ENCODE assay signal across 10 cellular contexts in the genomic region with DNA sequence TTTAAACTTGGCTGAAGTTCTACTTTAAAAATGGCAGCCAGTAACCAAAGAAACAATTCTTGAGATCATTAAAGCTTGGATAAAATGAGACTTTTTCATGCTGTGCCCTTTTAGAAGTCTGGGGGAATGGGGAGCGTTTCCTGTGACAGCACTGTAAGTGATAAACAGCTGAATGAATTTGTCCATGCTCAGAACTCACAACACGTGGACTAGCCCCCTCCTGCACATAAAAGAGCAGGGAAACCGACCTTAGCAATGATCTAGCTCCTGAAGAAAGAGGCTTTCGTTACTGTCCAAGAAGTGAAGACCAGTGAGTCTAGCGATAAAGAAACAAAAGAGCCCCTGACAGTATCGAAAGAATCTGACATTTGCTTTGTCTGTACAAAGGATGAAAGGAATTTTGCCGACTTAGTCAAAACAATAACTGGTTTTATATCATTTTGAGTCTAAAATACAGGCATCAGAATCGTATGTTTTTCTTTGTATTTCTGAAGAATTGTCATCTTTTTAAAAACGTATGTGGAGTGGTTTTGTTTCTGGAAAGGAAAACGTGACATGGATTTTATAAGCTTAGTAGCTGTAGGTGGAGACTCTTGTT.
DNase-seq lines count a peak whose midpoint lies in the region; ATAC-seq and TF ChIP-seq lines count a peak whose summit lies in the region.
"Had no signal": no experiment of that assay in that cellular context is flagged by ENCODE, and none has a peak within 500 bp of the region (broad histone marks: within the 10 kb centered on the region; RNA-seq: fewer than 3 reads in every experiment).

No MANE protein-coding gene starts in this region.

- H3K27ac Mint-ChIP-seq in endodermal cell = no peak overlapping the region
- H3K27ac Mint-ChIP-seq in activated T-helper 1 cell treated with anti-CD3 and anti-CD28 coated beads, Interleukin-12 subunit alpha, Interleukin-12 subunit beta, Interleukin-2, Interleukin-4 antibody, amounts not matched to agents 30 ng/mL and 10 ng/mL and 1 ng/mL, durations not matched to agents 14 hours and 24 hours and 36 hours = no peak overlapping the region
- H3K27ac Mint-ChIP-seq: GM23338 had no signal

- peaks cover 6% of the 10 kb centered on the region for H3K4me1 Mint-ChIP-seq in endodermal cell
- H3K4me1 Mint-ChIP-seq in activated T-helper 1 cell treated with anti-CD3 and anti-CD28 coated beads, Interleukin-12 subunit alpha, Interleukin-12 subunit beta, Interleukin-2, Interleukin-4 antibody, amounts not matched to agents 30 ng/mL and 10 ng/mL and 1 ng/mL, durations not matched to agents 14 hours and 24 hours and 36 hours (ENCODE audit: low read depth) = peaks cover 44% of the 10 kb centered on the region

- H3F3A ChIP-seq in smooth muscle cell (ENCODE audit: low read depth) = peaks cover 5% of the 10 kb centered on the region

- peaks cover 30% of the 10 kb centered on the region for H3K79me2 ChIP-seq in smooth muscle cell (ENCODE audit: low read depth)

- H3K4me1 ChIP-seq in endodermal cell (ENCODE audit: control insufficient read depth, insufficient read depth, low read length) (no peaks in the 10 kb centered on the region), prostate gland (replicated peaks) (no peaks in the 10 kb centered on the region), smooth muscle cell (ENCODE audit: low read depth) (peaks cover 11% of the 10 kb centered on the region)

- ATAC-seq in HG02571 (IDR thresholded peaks at IDR 0.05; ENCODE audit: unreplicated experiment) = no peak
- ATAC-seq in HG02938 (IDR thresholded peaks at IDR 0.05; ENCODE audit: unreplicated experiment) = no peak
- ATAC-seq: GM23338 had no signal

- H3K9me3 ChIP-seq in endodermal cell (ENCODE audit: control insufficient read depth, low read length) (no peaks in the 10 kb centered on the region), prostate gland (no peaks in the 10 kb centered on the region), smooth muscle cell (replicated peaks; ENCODE audit: low read depth) (no peaks in the 10 kb centered on the region)

- no peak overlapping the region for H2AFZ ChIP-seq in smooth muscle cell (ENCODE audit: low read depth)
- H2AFZ ChIP-seq: GM23338 had no signal

- H3K27me3 ChIP-seq in endodermal cell (ENCODE audit: control insufficient read depth, insufficient read depth, low read length, poor library complexity, severe bottlenecking) = no peaks in the 10 kb centered on the region
- no peaks in the 10 kb centered on the region for H3K27me3 ChIP-seq in prostate gland (replicated peaks; ENCODE audit: insufficient read depth)
- no peaks in the 10 kb centered on the region for H3K27me3 ChIP-seq in smooth muscle cell (ENCODE audit: low read depth)

- 88% methylated on average over 8 to 10 of the region's 10 CpGs for WGBS in endodermal cell (ENCODE audit: insufficient coverage in 1 of 2, insufficient read length in 1 of 2), 2 experiments
- WGBS in prostate gland = 13% methylated on average over 10 of the region's 10 CpGs
- WGBS in smooth muscle cell (ENCODE audit: low lambda C conversion rate) = 76% methylated on average over 10 of the region's 10 CpGs

- H3K36me3 ChIP-seq in endodermal cell (ENCODE audit: control insufficient read depth, insufficient read depth, low read length) (no peaks in the 10 kb centered on the region), prostate gland (no peaks in the 10 kb centered on the region), smooth muscle cell (ENCODE audit: low read depth) (no peaks in the 10 kb centered on the region)

- H3K9ac ChIP-seq in endodermal cell (ENCODE audit: extremely low read depth, low read length, poor library complexity, severe bottlenecking) (no peak overlapping the region), smooth muscle cell (ENCODE audit: low read depth) (no peak overlapping the region)

- TF ChIP-seq CTCF in endodermal cell (conservative IDR thresholded peaks at IDR 0.05) (no peak), prostate gland (IDR thresholded peaks at IDR 0.05) (no peak), smooth muscle cell (IDR thresholded peaks at IDR 0.05; ENCODE audit: borderline replicate concordance, insufficient read depth, poor library complexity, severe bottlenecking) (no peak)

- H3K27ac ChIP-seq in endodermal cell (ENCODE audit: low read depth, low read length) (peak overlapping the region; percentile 22), prostate gland (peak overlapping the region; percentile 33 to 53), smooth muscle cell (ENCODE audit: low read depth) (no peak overlapping the region)

- H3K4me3 ChIP-seq in endodermal cell (ENCODE audit: low read length) = no peak overlapping the region
- H3K4me3 ChIP-seq in prostate gland = peak overlapping the region; percentile 12 to 30
- H3K4me3 ChIP-seq in smooth muscle cell = no peak overlapping the region
- H3K4me3 ChIP-seq: GM23338 had no signal

- TF ChIP-seq POLR2A in prostate gland (IDR thresholded peaks at IDR 0.05) = no peak

- peaks cover 10% of the 10 kb centered on the region for H4K20me1 ChIP-seq in smooth muscle cell (ENCODE audit: low read depth)

- no peaks in the 10 kb centered on the region for H3K9me3 Mint-ChIP-seq in endodermal cell
- H3K9me3 Mint-ChIP-seq in activated T-helper 1 cell treated with anti-CD3 and anti-CD28 coated beads, Interleukin-12 subunit alpha, Interleukin-12 subunit beta, Interleukin-2, Interleukin-4 antibody, amounts not matched to agents 30 ng/mL and 10 ng/mL and 1 ng/mL, durations not matched to agents 14 hours and 24 hours and 36 hours = no peaks in the 10 kb centered on the region
- H3K9me3 Mint-ChIP-seq: GM23338 had no signal

- H3K36me3 Mint-ChIP-seq in endodermal cell (ENCODE audit: low read depth) = no peaks in the 10 kb centered on the region
- no peaks in the 10 kb centered on the region for H3K36me3 Mint-ChIP-seq in activated T-helper 1 cell treated with anti-CD3 and anti-CD28 coated beads, Interleukin-12 subunit alpha, Interleukin-12 subunit beta, Interleukin-2, Interleukin-4 antibody, amounts not matched to agents 30 ng/mL and 10 ng/mL and 1 ng/mL, durations not matched to agents 14 hours and 24 hours and 36 hours (ENCODE audit: low read depth)

- no peaks in the 10 kb centered on the region for H3K27me3 Mint-ChIP-seq in endodermal cell (ENCODE audit: insufficient read depth)
- no peaks in the 10 kb centered on the region for H3K27me3 Mint-ChIP-seq in activated T-helper 1 cell treated with anti-CD3 and anti-CD28 coated beads, Interleukin-12 subunit alpha, Interleukin-12 subunit beta, Interleukin-2, Interleukin-4 antibody, amounts not matched to agents 30 ng/mL and 10 ng/mL and 1 ng/mL, durations not matched to agents 14 hours and 24 hours and 36 hours (ENCODE audit: insufficient read depth)

- H3K4me3 Mint-ChIP-seq in endodermal cell = no peak overlapping the region
- no peak overlapping the region for H3K4me3 Mint-ChIP-seq in activated T-helper 1 cell treated with anti-CD3 and anti-CD28 coated beads, Interleukin-12 subunit alpha, Interleukin-12 subunit beta, Interleukin-2, Interleukin-4 antibody, amounts not matched to agents 30 ng/mL and 10 ng/mL and 1 ng/mL, durations not matched to agents 14 hours and 24 hours and 36 hours
- H3K4me3 Mint-ChIP-seq: GM23338 had no signal

- H3K4me2 ChIP-seq in smooth muscle cell = no peak overlapping the region
- H3K4me2 ChIP-seq: GM23338 had no signal

- intact Hi-C loops in prostate gland (cut with DNase I) = no loop called here
- intact Hi-C loops in activated T-helper 1 cell treated with anti-CD3 and anti-CD28 coated beads, Interleukin-12 subunit alpha, Interleukin-12 subunit beta, Interleukin-2, Interleukin-4 antibody, amounts not matched to agents 30 ng/mL and 10 ng/mL and 1 ng/mL, durations not matched to agents 14 hours and 24 hours and 36 hours (cut with micrococcal nuclease) = no loop called here

- DNase-seq in ELR (ENCODE audit: low read depth) (peak; percentile 37), NCI-H82 (lab: John Stamatoyannopoulos, UW) (peak; percentile 69), endodermal cell (no peak), prostate gland (ENCODE audit: low spot score) (no peak), smooth muscle cell (lab: John Stamatoyannopoulos, UW; ENCODE audit: unreplicated experiment) (no peak)
- no peak for DNase-seq in activated T-helper 1 cell treated with anti-CD3 and anti-CD28 coated beads, Interleukin-12 subunit alpha, Interleukin-12 subunit beta, Interleukin-2, Interleukin-4 antibody, amounts not matched to agents 30 ng/mL and 10 ng/mL and 1 ng/mL, durations not matched to agents 14 hours and 24 hours and 36 hours (ENCODE audit: low spot score)
- DNase-seq: KBM-7 had no signal

Comparison
In these comparisons a context has a peak if more than half of its experiments do, and no peak if none do; other contexts are left out.
1. DNase-seq: peak in ELR (single experiment) and NCI-H82 (single experiment); none in endodermal cell (single experiment), prostate gland (single experiment), smooth muscle cell (single experiment) and activated T-helper 1 cell treated with anti-CD3 and anti-CD28 coated beads, Interleukin-12 subunit alpha, Interleukin-12 subunit beta, Interleukin-2, Interleukin-4 antibody, amounts not matched to agents 30 ng/mL and 10 ng/mL and 1 ng/mL, durations not matched to agents 14 hours and 24 hours and 36 hours (single experiment).
2. H3K4me3 ChIP-seq: peak in prostate gland (2 of 2); none in endodermal cell (single experiment) and smooth muscle cell (single experiment).